In the genomic region with DNA sequence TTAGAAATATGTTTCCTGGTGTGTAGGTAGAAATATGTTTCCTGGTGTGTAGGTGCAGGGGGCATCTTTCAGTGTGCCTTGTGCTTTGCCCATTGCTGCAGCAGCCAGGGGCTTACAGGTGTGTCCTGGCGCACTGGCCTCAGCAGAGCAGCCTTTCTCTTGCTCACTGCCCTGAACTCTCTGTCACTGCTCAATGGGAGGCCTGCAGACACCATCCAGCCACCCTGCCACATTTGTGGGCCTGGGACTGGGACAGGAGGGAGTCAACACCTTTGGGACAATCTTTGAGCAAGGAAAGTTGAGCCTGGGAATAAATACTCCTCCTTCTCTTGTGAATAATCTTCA, we compare ENCODE assay signal across 25 cellular contexts.
DNase-seq lines count a peak whose midpoint lies in the region; ATAC-seq, FAIRE-seq and TF ChIP-seq lines count a peak whose summit lies in the region.
"Had no signal": no experiment of that assay in that cellular context is flagged by ENCODE, and none has a peak within 500 bp of the region (broad histone marks: within the 10 kb centered on the region; RNA-seq: fewer than 3 reads in every experiment).

No MANE protein-coding gene starts in this region.

- no peak overlapping the region for H2BK12ac ChIP-seq in H1 (ENCODE audit: low read depth, low read length)

- no peak overlapping the region for H2BK120ac ChIP-seq in H1 (replicated peaks; ENCODE audit: low read depth, low read length)

- H3K4ac ChIP-seq in H1 (replicated peaks; ENCODE audit: insufficient read length, low read depth, low read length), result no peak overlapping the region

- H3K9me3 ChIP-seq in cardiac muscle cell (ENCODE audit: low read depth) (no peaks in the 10 kb centered on the region), right atrium auricular region (no peaks in the 10 kb centered on the region), H1 (ENCODE audit: insufficient read depth in 2 of 2, low read depth in 1 of 2, low read length in 1 of 2) (peaks cover 0 to 2% of the 10 kb centered on the region in 2 experiments; a peak in 1 of 4 replicates), thyroid gland (no peaks in the 10 kb centered on the region)
- H3K9me3 ChIP-seq: A549, BE2C had no signal

- H2BK15ac ChIP-seq in H1 (ENCODE audit: low read length), result no peak overlapping the region

- intact Hi-C loops in thyroid gland (cut with DNase I), result no loop called here

- H4K91ac ChIP-seq in H1 (replicated peaks; ENCODE audit: insufficient read length, low read length), result no peak overlapping the region

- TF ChIP-seq RAD21 in H1 (IDR thresholded peaks at IDR 0.05 in 1 of 2, conservative IDR thresholded peaks at IDR 0.05 in 1 of 2; ENCODE audit: low read depth in 2 of 2, low read length in 2 of 2), result no peak

- H3K27me3 ChIP-seq in cardiac muscle cell (no peaks in the 10 kb centered on the region), right atrium auricular region (no peaks in the 10 kb centered on the region), H1 (replicated peaks in 1 of 4; ENCODE audit: control insufficient read depth in 3 of 4, extremely low read depth in 1 of 4, insufficient read depth in 3 of 4, low read length in 3 of 4) (no peaks in the 10 kb centered on the region), thyroid gland (no peaks in the 10 kb centered on the region)
- H3K27me3 ChIP-seq: BE2C; BLaER1 treated with 17β-estradiol and CSF1 and Interleukin-3, amounts not matched to agents 10 nM and 100 nM had no signal

- no peak for TF ChIP-seq POLR2A in H1 (IDR thresholded peaks at IDR 0.05; ENCODE audit: control extremely low read depth in 1 of 2, low read depth in 2 of 2, low read length in 2 of 2)
- TF ChIP-seq POLR2A in thyroid gland (IDR thresholded peaks at IDR 0.05), result no peak

- H3K4me2 ChIP-seq in H1 (ENCODE audit: insufficient read depth in 1 of 2, low read depth in 2 of 2, low read length in 2 of 2), result no peak overlapping the region
- H3K4me2 ChIP-seq: A549; BLaER1 treated with 17β-estradiol and CSF1 and Interleukin-3, amounts not matched to agents 10 nM and 100 nM had no signal

- POLR2A ChIA-PET in H1 (lab: Charles Lee; ENCODE audit: partially characterized antibody), result no interaction called here

- TF ChIP-seq CTCF in cardiac muscle cell (IDR thresholded peaks at IDR 0.05; ENCODE audit: low read depth, low read length), result no peak
- TF ChIP-seq CTCF in right atrium auricular region (IDR thresholded peaks at IDR 0.05), result no peak
- no peak for TF ChIP-seq CTCF in C4-2B (conservative IDR thresholded peaks at IDR 0.05)
- no peak for TF ChIP-seq CTCF in H1 (IDR thresholded peaks at IDR 0.05; ENCODE audit: control extremely low read depth in 1 of 3, insufficient read depth in 1 of 3, low read depth in 1 of 3, low read length in 3 of 3)
- TF ChIP-seq CTCF in thyroid gland (IDR thresholded peaks at IDR 0.05), result no peak

- DNase-seq in cardiac muscle cell (ENCODE audit: low read depth in 1 of 2, low spot score in 1 of 2) (no peak), right atrium auricular region (ENCODE audit: low spot score) (no peak), H1 (ENCODE audit: low read depth in 1 of 2, low spot score in 2 of 2) (no peak), thyroid gland (no peak)
- DNase-seq: 8988T; ACHN; AML-193; BE2C; Calu3; CD4-positive, alpha-beta memory T cell; COR-L47; DMS53; DMS79 treated with DMSO at 0.1 percent for 48 hours; GF-D8; GM23248; HFFc6 had no signal

- no peaks in the 10 kb centered on the region for H3K23me2 ChIP-seq in H1 (ENCODE audit: low read depth, low read length)

- no peak overlapping the region for H3K23ac ChIP-seq in H1 (ENCODE audit: insufficient read length)

- no peak overlapping the region for H3K14ac ChIP-seq in H1 (ENCODE audit: insufficient read length)

- H3K56ac ChIP-seq in H1 (replicated peaks; ENCODE audit: insufficient read length, low read depth, low read length), result no peak overlapping the region

- no peak overlapping the region for H4K8ac ChIP-seq in H1 (ENCODE audit: extremely low read depth, insufficient read depth, low read length)

- H3K27ac ChIP-seq in cardiac muscle cell, result peak overlapping the region; percentile 52
- peak overlapping the region in 1 of 2 donors; percentile 66 for H3K27ac ChIP-seq in right atrium auricular region
- H3K27ac ChIP-seq in C4-2B, result peak overlapping the region; percentile 80
- H3K27ac ChIP-seq in H1 (ENCODE audit: low read depth, low read length), result no peak overlapping the region
- no peak overlapping the region for H3K27ac ChIP-seq in thyroid gland
- H3K27ac ChIP-seq: A549; BLaER1 treated with 17β-estradiol and CSF1 and Interleukin-3, amounts not matched to agents 10 nM and 100 nM; GM23248 had no signal

- H4K5ac ChIP-seq in H1 (ENCODE audit: insufficient read length, low read depth, low read length), result no peak overlapping the region

- no peaks in the 10 kb centered on the region for H3K79me1 ChIP-seq in H1 (ENCODE audit: low read depth, low read length)

- no peak for FAIRE-seq in H1 (lab: Jason Lieb, UNC)
- FAIRE-seq: A549, GM12891, GM18507, GM19239, H54 had no signal

- no peak overlapping the region for H2AK5ac ChIP-seq in H1 (ENCODE audit: low read depth, low read length)

- no peak overlapping the region for H3K18ac ChIP-seq in H1 (ENCODE audit: extremely low read depth, low read length)

- H2AFZ ChIP-seq in H1 (ENCODE audit: low read length), result peak overlapping the region; percentile 30; the same call in 1 of the 2 replicates
- H2AFZ ChIP-seq: GM23248 had no signal

- H2BK5ac ChIP-seq in H1 (ENCODE audit: low read depth, low read length), result no peak overlapping the region

- ATAC-seq in GM19023 (IDR thresholded peaks at IDR 0.05; ENCODE audit: unreplicated experiment), result no peak
- ATAC-seq: A549 had no signal

- H3K4me1 ChIP-seq in cardiac muscle cell (ENCODE audit: low read depth), result peaks cover 8% of the 10 kb centered on the region
- H3K4me1 ChIP-seq in right atrium auricular region, result peaks cover 0 to 8% of the 10 kb centered on the region in 2 donors
- H3K4me1 ChIP-seq in H1 (replicated peaks in 1 of 4; ENCODE audit: control insufficient read depth in 3 of 4, insufficient read depth in 4 of 4, low read length in 3 of 4), result peaks cover 0 to 2% (median 0%) of the 10 kb centered on the region in 4 experiments; a peak in 1 of 7 replicates
- H3K4me1 ChIP-seq in thyroid gland, result no peaks in the 10 kb centered on the region
- H3K4me1 ChIP-seq: A549; BE2C; BLaER1 treated with 17β-estradiol and CSF1 and Interleukin-3, amounts not matched to agents 10 nM and 100 nM had no signal

- H4K20me1 ChIP-seq in H1 (replicated peaks in 1 of 2; ENCODE audit: control insufficient read depth in 1 of 2, insufficient read depth in 2 of 2, low read length in 2 of 2), result no peaks in the 10 kb centered on the region
- H4K20me1 ChIP-seq: BLaER1 treated with 17β-estradiol and CSF1 and Interleukin-3, amounts not matched to agents 10 nM and 100 nM had no signal

- 92% methylated on average over 1 of the region's 1 CpG; no CpG with 5 or more reads in 1 of the 2 experiments for WGBS in H1 (ENCODE audit: extremely low coverage in 1 of 2, insufficient coverage in 1 of 2, insufficient read length in 1 of 2, insufficient replicate concordance in 2 of 2, low coverage in 1 of 2, low lambda C conversion rate in 2 of 2, missing lambda C conversion rate in 1 of 2), 2 experiments
- WGBS in thyroid gland, 2 donors, result 89% methylated on average over 1 of the region's 1 CpG; no CpG with 5 or more reads in 1 of the 2 donors

- no peak overlapping the region for H3K4me3 ChIP-seq in cardiac muscle cell
- no peak overlapping the region for H3K4me3 ChIP-seq in right atrium auricular region
- H3K4me3 ChIP-seq in H1 (ENCODE audit: extremely low read depth in 1 of 4, insufficient read depth in 2 of 4, low read depth in 3 of 4, low read length in 4 of 4), result no peak overlapping the region
- no peak overlapping the region for H3K4me3 ChIP-seq in thyroid gland (replicated peaks in 1 of 3)
- H3K4me3 ChIP-seq: A549; BLaER1 treated with 17β-estradiol and CSF1 and Interleukin-3, amounts not matched to agents 10 nM and 100 nM; GM23248; HAP-1 had no signal

- no peak overlapping the region for H2BK20ac ChIP-seq in H1 (ENCODE audit: low read length)

- no peak for TF ChIP-seq EP300 in H1 (IDR thresholded peaks at IDR 0.05; ENCODE audit: borderline replicate concordance in 1 of 2, low read depth in 2 of 2, low read length in 2 of 2)

- no peaks in the 10 kb centered on the region for H3K79me2 ChIP-seq in H1 (ENCODE audit: control insufficient read depth in 1 of 2, insufficient read depth in 2 of 2, low read length in 2 of 2)

- CTCF ChIA-PET in H1 (lab: Charles Lee; ENCODE audit: partially characterized antibody), result no interaction called here

- no peak overlapping the region for H3K9ac ChIP-seq in H1 (replicated peaks in 1 of 4; ENCODE audit: extremely low read depth in 1 of 4, low read depth in 3 of 4, low read length in 3 of 4)
- H3K9ac ChIP-seq: BLaER1 treated with 17β-estradiol and CSF1 and Interleukin-3, amounts not matched to agents 10 nM and 100 nM; GM23248 had no signal

- H3K36me3 ChIP-seq in cardiac muscle cell (no peaks in the 10 kb centered on the region), right atrium auricular region (no peaks in the 10 kb centered on the region), H1 (ENCODE audit: control insufficient read depth in 2 of 4, insufficient read depth in 4 of 4, low read length in 3 of 4) (no peaks in the 10 kb centered on the region), thyroid gland (no peaks in the 10 kb centered on the region)
- H3K36me3 ChIP-seq: BE2C; BLaER1 treated with 17β-estradiol and CSF1 and Interleukin-3, amounts not matched to agents 10 nM and 100 nM; HAP-1 had no signal

TF ChIP-seq in H1, 55 proteins besides CTCF, POLR2A, EP300 and RAD21:
- TF ChIP-seq FOSL1 (IDR thresholded peaks at IDR 0.05; ENCODE audit: insufficient read depth, low read depth, low read length) (no peak), BACH1 (IDR thresholded peaks at IDR 0.05; ENCODE audit: low read length) (no peak), CEBPB (IDR thresholded peaks at IDR 0.05; ENCODE audit: low read depth, low read length) (no peak), SIX5 (IDR thresholded peaks at IDR 0.05; ENCODE audit: low read depth, low read length) (no peak), EZH2 (IDR thresholded peaks at IDR 0.05; ENCODE audit: low read depth, low read length, severe bottlenecking) (no peak), KDM1A (IDR thresholded peaks at IDR 0.05; ENCODE audit: borderline replicate concordance, low read length) (no peak)
TF ChIP-seq in H1: peak in this region for 0.

Comparison
In these comparisons a context has a peak if more than half of its experiments do, and no peak if none do; other contexts are left out.
1. H3K27ac ChIP-seq: peak in cardiac muscle cell (single experiment) and C4-2B (single experiment); none in H1 (single experiment) and thyroid gland (0 of 3).